8 cellular contexts compared by ENCODE assay signal in genomic region chr15:59751552-59752413, GRCh38.
DNase-seq lines count a peak whose midpoint lies in the region; ATAC-seq and TF ChIP-seq lines count a peak whose summit lies in the region.

No MANE protein-coding gene starts in this region.

- DNase-seq in activated naive CD8-positive, alpha-beta T cell treated with anti-CD3 and anti-CD28 coated beads for 36 hours, result no peak
- DNase-seq in epithelial cell of esophagus (ENCODE audit: low read depth) (peak; percentile 64), type B pancreatic cell (ENCODE audit: extremely low spot score, unreplicated experiment) (no peak), upper lobe of left lung (no peak), NK-92 (lab: John Stamatoyannopoulos, UW; ENCODE audit: unreplicated experiment) (no peak)

- TF ChIP-seq CTCF in OCI-LY1 (IDR thresholded peaks at IDR 0.05; ENCODE audit: low read length) (peak; percentile 27; the same call in 1 of the 2 replicates), epithelial cell of esophagus (IDR thresholded peaks at IDR 0.05; ENCODE audit: insufficient read depth, low read depth, low read length, missing control alignments) (peak; percentile 73), type B pancreatic cell (conservative IDR thresholded peaks at IDR 0.05) (peak; percentile 68), upper lobe of left lung (IDR thresholded peaks at IDR 0.05) (peak in 3 of 6 experiments; percentile 16 to 39 (median 18))

- H4K20me1 ChIP-seq in OCI-LY1 (ENCODE audit: insufficient read depth, low read length), result no peaks in the 10 kb centered on the region

- no peaks in the 10 kb centered on the region for H3F3A ChIP-seq in OCI-LY1 (ENCODE audit: insufficient read depth, low read length)

- H3K27me3 Mint-ChIP-seq in activated naive CD8-positive, alpha-beta T cell, result peaks cover 2% of the 10 kb centered on the region
- H3K27me3 Mint-ChIP-seq in activated naive CD8-positive, alpha-beta T cell treated with anti-CD3 and anti-CD28 coated beads for 36 hours, result no peaks in the 10 kb centered on the region
- H3K27me3 Mint-ChIP-seq in type B pancreatic cell, result peaks cover 32% of the 10 kb centered on the region

- H3K27me3 ChIP-seq in OCI-LY1 (ENCODE audit: insufficient read depth, low read length) (no peaks in the 10 kb centered on the region; the same call in 1 of the 2 replicates), upper lobe of left lung (no peaks in the 10 kb centered on the region)

- peaks cover 14% of the 10 kb centered on the region for H3K4me1 Mint-ChIP-seq in activated naive CD8-positive, alpha-beta T cell (ENCODE audit: low read depth)
- peaks cover 9% of the 10 kb centered on the region for H3K4me1 Mint-ChIP-seq in activated naive CD8-positive, alpha-beta T cell treated with anti-CD3 and anti-CD28 coated beads for 36 hours
- peaks cover 4% of the 10 kb centered on the region for H3K4me1 Mint-ChIP-seq in type B pancreatic cell (ENCODE audit: unreplicated experiment)

- ATAC-seq in upper lobe of left lung (ENCODE audit: low FRiP score in 2 of 2), result no peak
- ATAC-seq in GM21515 (IDR thresholded peaks at IDR 0.05; ENCODE audit: unreplicated experiment), result no peak

- no peaks in the 10 kb centered on the region for H3K9me3 ChIP-seq in OCI-LY1 (ENCODE audit: low read length)
- H3K9me3 ChIP-seq in upper lobe of left lung, result no peaks in the 10 kb centered on the region

- no peaks in the 10 kb centered on the region for H3K36me3 Mint-ChIP-seq in activated naive CD8-positive, alpha-beta T cell
- no peaks in the 10 kb centered on the region for H3K36me3 Mint-ChIP-seq in activated naive CD8-positive, alpha-beta T cell treated with anti-CD3 and anti-CD28 coated beads for 36 hours
- H3K36me3 Mint-ChIP-seq in type B pancreatic cell, result no peaks in the 10 kb centered on the region

- no peak overlapping the region for H3K4me3 Mint-ChIP-seq in activated naive CD8-positive, alpha-beta T cell
- no peak overlapping the region for H3K4me3 Mint-ChIP-seq in activated naive CD8-positive, alpha-beta T cell treated with anti-CD3 and anti-CD28 coated beads for 36 hours
- H3K4me3 Mint-ChIP-seq in type B pancreatic cell, result no peak overlapping the region

- H3K4me3 ChIP-seq in OCI-LY1 (ENCODE audit: low read depth, low read length, poor library complexity, severe bottlenecking) (no peak overlapping the region), epithelial cell of esophagus (ENCODE audit: low read length) (no peak overlapping the region), upper lobe of left lung (no peak overlapping the region)

- H3K4me2 ChIP-seq in OCI-LY1 (ENCODE audit: low read length), result no peak overlapping the region

- no peaks in the 10 kb centered on the region for H3K36me3 ChIP-seq in OCI-LY1 (ENCODE audit: insufficient read depth, low read length)
- no peaks in the 10 kb centered on the region for H3K36me3 ChIP-seq in upper lobe of left lung

- no peaks in the 10 kb centered on the region for H3K9me2 ChIP-seq in OCI-LY1 (ENCODE audit: low read depth, low read length)

- 56 to 59% methylated on average over 7 of the region's 7 CpGs for WGBS in upper lobe of left lung, 2 donors

- H3K27ac ChIP-seq in OCI-LY1 (ENCODE audit: low read depth, low read length, poor library complexity, severe bottlenecking) (no peak overlapping the region), upper lobe of left lung (no peak overlapping the region)

- TF ChIP-seq EP300 in upper lobe of left lung (IDR thresholded peaks at IDR 0.05), result no peak

- H3K4me1 ChIP-seq in OCI-LY1 (ENCODE audit: insufficient read depth, low read length, severe bottlenecking), result no peaks in the 10 kb centered on the region
- H3K4me1 ChIP-seq in upper lobe of left lung, result no peaks in the 10 kb centered on the region

- no peak for TF ChIP-seq POLR2A in upper lobe of left lung (IDR thresholded peaks at IDR 0.05)

- no peak overlapping the region for H3K9ac ChIP-seq in OCI-LY1 (ENCODE audit: low read length)

- H3K79me2 ChIP-seq in OCI-LY1 (ENCODE audit: insufficient read depth, low read length), result no peaks in the 10 kb centered on the region

- no peaks in the 10 kb centered on the region for H3K9me3 Mint-ChIP-seq in activated naive CD8-positive, alpha-beta T cell (ENCODE audit: low read depth)
- no peaks in the 10 kb centered on the region for H3K9me3 Mint-ChIP-seq in activated naive CD8-positive, alpha-beta T cell treated with anti-CD3 and anti-CD28 coated beads for 36 hours
- no peaks in the 10 kb centered on the region for H3K9me3 Mint-ChIP-seq in type B pancreatic cell

- no peak overlapping the region for H2AFZ ChIP-seq in OCI-LY1 (ENCODE audit: low read length)

- peak overlapping the region; percentile 18 for H3K27ac Mint-ChIP-seq in activated naive CD8-positive, alpha-beta T cell
- H3K27ac Mint-ChIP-seq in activated naive CD8-positive, alpha-beta T cell treated with anti-CD3 and anti-CD28 coated beads for 36 hours, result no peak overlapping the region
- H3K27ac Mint-ChIP-seq in type B pancreatic cell, result no peak overlapping the region
